ENCODE assay signal across 19 cellular contexts in genomic region chr10:114393886-114394285, GRCh38. TPM values are rescaled to one million over a fixed set of nuclear protein-coding genes. Genes with fewer than 3 reads are reported as not detected.
DNase-seq lines count a peak whose midpoint lies in the region; ATAC-seq and TF ChIP-seq lines count a peak whose summit lies in the region.
"Had no signal": no experiment of that assay in that cellular context is flagged by ENCODE, and none has a peak within 500 bp of the region (broad histone marks: within the 10 kb centered on the region; RNA-seq: fewer than 3 reads in every experiment).

No MANE protein-coding gene starts in this region.

- no peaks in the 10 kb centered on the region for H4K20me1 ChIP-seq in BLaER1 treated with 17β-estradiol and CSF1 and Interleukin-3, amounts not matched to agents 10 nM and 100 nM
- H4K20me1 ChIP-seq in mammary epithelial cell (ENCODE audit: insufficient read depth, low read length), result no peaks in the 10 kb centered on the region

- no peak for TF ChIP-seq EP300 in stomach (IDR thresholded peaks at IDR 0.05)

- in situ Hi-C loops in mammary epithelial cell (cut with MboI; ENCODE audit: low sequenced_read_pairs in 2 of 2), result loop anchor here in 1 of 2 donors (10.0 kb wide), 1 partner anchor 89 kb away; no protein-coding TSS in a partner anchor
- in situ Hi-C loops in GM13977 (cut with MboI; ENCODE audit: low pct_unique_long_range_greater_than_20kb, low sequenced_read_pairs, unreplicated experiment), result no loop called here

- TF ChIP-seq CTCF in mammary epithelial cell (conservative IDR thresholded peaks at IDR 0.05 in 1 of 2, IDR thresholded peaks at IDR 0.05 in 1 of 2; ENCODE audit: extremely low read depth in 1 of 2, insufficient read depth in 1 of 2, low read depth in 1 of 2, low read length in 2 of 2) (no peak), spleen (IDR thresholded peaks at IDR 0.05 in 8 of 11, conservative IDR thresholded peaks at IDR 0.05 in 3 of 11) (no peak), stomach (IDR thresholded peaks at IDR 0.05) (no peak), GM13977 (IDR thresholded peaks at IDR 0.05; ENCODE audit: extremely low read depth, insufficient read depth, missing control alignments) (no peak)

- CTCF ChIA-PET in mammary epithelial cell (lab: Charles Lee; ENCODE audit: low non-redundant PET), result no interaction called here

- peaks cover 89% of the 10 kb centered on the region for H3K79me2 ChIP-seq in mammary epithelial cell (ENCODE audit: insufficient read depth, low read length)

- peaks cover 7 to 56% (median 34%) of the 10 kb centered on the region in 10 experiments; a peak in 18 of 20 replicates for H3K4me1 ChIP-seq in BLaER1 treated with 17β-estradiol and CSF1 and Interleukin-3, amounts not matched to agents 10 nM and 100 nM
- H3K4me1 ChIP-seq in mammary epithelial cell (ENCODE audit: insufficient read depth, low read length) (peaks cover 85% of the 10 kb centered on the region), mesodermal cell (ENCODE audit: control insufficient read depth, insufficient read depth, low read length, poor library complexity, severe bottlenecking) (peaks cover 50% of the 10 kb centered on the region), spleen (peaks cover 22 to 99% (median 67%) of the 10 kb centered on the region in 6 donors), stomach (peaks cover 0 to 54% (median 33%) of the 10 kb centered on the region in 4 donors)

- DNase-seq in mammary epithelial cell (no peak), spleen (no peak), glomerular visceral epithelial cell (ENCODE audit: extremely low spot score) (no peak), stomach (no peak), GM13977 (ENCODE audit: low spot score) (no peak)
- DNase-seq: CD4-positive, alpha-beta T cell; DMS79; HFFc6; NCI-H1092; NCI-H187; NCI-H446; Peyer's patch; Right ventricle myocardium superior had no signal

- dilution Hi-C loops in mammary epithelial cell (cut with HindIII; ENCODE audit: low sequenced_read_pairs), result no loop called here

- no peak overlapping the region for H3K9ac ChIP-seq in BLaER1 treated with 17β-estradiol and CSF1 and Interleukin-3, amounts not matched to agents 10 nM and 100 nM
- H3K9ac ChIP-seq in mammary epithelial cell (ENCODE audit: insufficient read depth, low read length), result peak overlapping the region; percentile 33

- no peak overlapping the region for H3K4me3 ChIP-seq in BLaER1 treated with 17β-estradiol and CSF1 and Interleukin-3, amounts not matched to agents 10 nM and 100 nM
- H3K4me3 ChIP-seq in mammary epithelial cell (replicated peaks in 1 of 3; ENCODE audit: insufficient read depth in 1 of 3, low read depth in 2 of 3, low read length in 3 of 3) (no peak overlapping the region), mesodermal cell (ENCODE audit: extremely low read depth, insufficient read depth, low read length, poor library complexity, severe bottlenecking) (no peak overlapping the region), spleen (no peak overlapping the region), stomach (no peak overlapping the region)
- H3K4me3 ChIP-seq: K562, Peyer's patch had no signal

- H3K4me2 ChIP-seq in BLaER1 treated with 17β-estradiol and CSF1 and Interleukin-3, amounts not matched to agents 10 nM and 100 nM, result peak overlapping the region in 8 of 11 experiments; percentile 16 to 63 (median 44); a peak in 12 of 22 replicates
- H3K4me2 ChIP-seq in mammary epithelial cell (ENCODE audit: insufficient read depth, low read depth, low read length), result peak overlapping the region; percentile 13

- intact Hi-C loops in mammary epithelial cell (cut with micrococcal nuclease) (loop anchor here (5.0 kb wide), 1 partner anchor 37 kb away; no protein-coding TSS in a partner anchor), spleen (cut with DNase I; ENCODE audit: low total_unique reads) (no loop called here), stomach (cut with DNase I; ENCODE audit: low total_unique reads) (no loop called here)

- H2AFZ ChIP-seq in mammary epithelial cell (ENCODE audit: low read depth, low read length), result no peak overlapping the region

- H3K27me3 ChIP-seq in BLaER1 treated with 17β-estradiol and CSF1 and Interleukin-3, amounts not matched to agents 10 nM and 100 nM, result peaks cover 0 to 5% (median 0%) of the 10 kb centered on the region in 11 experiments; a peak in 3 of 22 replicates
- no peaks in the 10 kb centered on the region for H3K27me3 ChIP-seq in mammary epithelial cell (ENCODE audit: insufficient read depth, low read length)
- peaks cover 0 to 47% (median 0%) of the 10 kb centered on the region in 7 donors for H3K27me3 ChIP-seq in spleen (replicated peaks in 1 of 7)
- H3K27me3 ChIP-seq in stomach, result peaks cover 0 to 8% (median 0%) of the 10 kb centered on the region in 3 donors
- H3K27me3 ChIP-seq: Peyer's patch had no signal

- ATAC-seq in GM18502 (IDR thresholded peaks at IDR 0.05; ENCODE audit: poor library complexity, unreplicated experiment), result no peak
- ATAC-seq: K562 had no signal

- TF ChIP-seq POLR2A in spleen (IDR thresholded peaks at IDR 0.05) (no peak), stomach (IDR thresholded peaks at IDR 0.05) (no peak)

- no peaks in the 10 kb centered on the region for H3K9me3 ChIP-seq in BLaER1 treated with 17β-estradiol and CSF1 and Interleukin-3, amounts not matched to agents 10 nM and 100 nM (replicated peaks in 1 of 11)
- H3K9me3 ChIP-seq in mammary epithelial cell (replicated peaks; ENCODE audit: insufficient read depth, low read length) (no peaks in the 10 kb centered on the region), mesodermal cell (ENCODE audit: control insufficient read depth, low read length) (no peaks in the 10 kb centered on the region), spleen (no peaks in the 10 kb centered on the region), stomach (no peaks in the 10 kb centered on the region)
- H3K9me3 ChIP-seq: Peyer's patch had no signal

- no TSS peak for BruUV-seq in mammary epithelial cell (replicated peaks; lab: Mats Ljungman, UMichigan)

- H3K27ac ChIP-seq in BLaER1 treated with 17β-estradiol and CSF1 and Interleukin-3, amounts not matched to agents 10 nM and 100 nM, result no peak overlapping the region
- peak overlapping the region; percentile 18 for H3K27ac ChIP-seq in mammary epithelial cell (ENCODE audit: insufficient read depth, low read depth, low read length)
- H3K27ac ChIP-seq in mesodermal cell (ENCODE audit: low read depth, low read length, severe bottlenecking), result peak overlapping the region; percentile 37
- H3K27ac ChIP-seq in spleen, result peak overlapping the region in 6 of 8 donors; percentile 16 to 70 (median 59)
- H3K27ac ChIP-seq in stomach, result peak overlapping the region in 2 of 5 donors; percentile 30 to 38
- H3K27ac ChIP-seq: HL-60 had no signal

- no peaks in the 10 kb centered on the region for H3K36me3 ChIP-seq in BLaER1 treated with 17β-estradiol and CSF1 and Interleukin-3, amounts not matched to agents 10 nM and 100 nM
- H3K36me3 ChIP-seq in mammary epithelial cell (ENCODE audit: insufficient read depth, low read length), result no peaks in the 10 kb centered on the region
- peaks cover 33% of the 10 kb centered on the region for H3K36me3 ChIP-seq in mesodermal cell (ENCODE audit: control insufficient read depth, insufficient read depth, low read length)
- peaks cover 0 to 5% (median 0%) of the 10 kb centered on the region in 6 donors for H3K36me3 ChIP-seq in spleen
- H3K36me3 ChIP-seq in stomach, result no peaks in the 10 kb centered on the region
- H3K36me3 ChIP-seq: Peyer's patch had no signal

- WGBS in mammary epithelial cell (ENCODE audit: low coverage, missing lambda C conversion rate), result 96% methylated on average over 6 of the region's 7 CpGs
- 85 to 86% methylated on average over 7 of the region's 7 CpGs for WGBS in mesodermal cell (ENCODE audit: insufficient coverage in 2 of 2), 2 experiments
- WGBS in spleen, 5 donors, result 89 to 97% (median 94%) methylated on average over 7 of the region's 7 CpGs
- WGBS in stomach, 5 donors, result 71 to 97% (median 93%) methylated on average over 7 of the region's 7 CpGs

RNA-seq across cellular contexts. Expression of gene AFAP1L2, which starts 10.4 kb away (rescaled TPM):
- total RNA-seq in mammary epithelial cell, result 10 to 100 TPM; 25.8 to 63.9 TPM
- polyA plus RNA-seq in mammary epithelial cell, result 40.4 TPM
- 42.5 TPM for polyA minus RNA-seq in mammary epithelial cell
- polyA plus RNA-seq in mesodermal cell (2013, experiment 1 of 2), result 48.5 TPM
- 54.6 TPM for polyA plus RNA-seq in mesodermal cell (2013, experiment 2 of 2)
- total RNA-seq in spleen, result 100 to 1,000 TPM; 119 to 273 (median 191) TPM
- polyA plus RNA-seq in spleen, result 10 to 100 TPM; 18.3 to 71.5 (median 19.3) TPM
- total RNA-seq in stomach, result 10 to 100 TPM in 4 of 5 donors, 1 to 10 TPM in 1; 7.2 to 25.0 (median 19.3) TPM
- polyA plus RNA-seq in stomach, result 1 to 10 TPM; 2.6 to 4.5 (median 3.4) TPM
- total RNA-seq: A673 had no signal
- polyA plus RNA-seq: K562 had no signal

Comparison
In these comparisons a context has a peak if more than half of its experiments do, and no peak if none do; other contexts are left out.
1. H3K27ac ChIP-seq: peak in mammary epithelial cell (single experiment), mesodermal cell (single experiment) and spleen (6 of 8); none in BLaER1 treated with 17β-estradiol and CSF1 and Interleukin-3, amounts not matched to agents 10 nM and 100 nM (0 of 11).